24 cellular contexts compared by ENCODE assay signal in the genomic region with DNA sequence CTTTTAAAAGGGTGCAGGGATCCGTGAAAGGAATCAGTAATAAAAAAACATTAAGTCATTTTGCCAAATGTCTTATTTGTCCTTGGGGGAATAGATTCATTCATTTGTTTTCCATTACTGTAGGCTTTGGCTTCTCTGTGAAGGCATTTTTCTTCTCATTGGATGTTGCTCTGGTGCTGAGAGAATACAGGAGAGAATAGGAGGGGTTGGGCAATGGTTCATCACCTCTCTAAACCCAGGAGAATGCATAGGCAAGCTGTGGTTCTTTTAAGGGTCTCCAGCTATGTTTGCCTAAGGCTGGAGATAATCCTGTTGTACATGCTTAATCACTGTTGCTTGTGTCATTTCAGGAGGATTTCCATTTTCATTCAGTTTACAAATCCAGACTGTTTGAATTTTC.
"Had no signal": no experiment of that assay in that cellular context is flagged by ENCODE, and none has a peak within 500 bp of the region (broad histone marks: within the 10 kb centered on the region; RNA-seq: fewer than 3 reads in every experiment).

No MANE protein-coding gene starts in this region.

- H3K4me3 ChIP-seq: coronary artery, left lung, sigmoid colon, testis, uterus had no signal

- H3K4me1 Mint-ChIP-seq: activated naive CD8-positive, alpha-beta T cell treated with anti-CD3 and anti-CD28 coated beads, Interleukin-2, amount 10 ng/mL, durations not matched to agents 7 days and 5 days; immature natural killer cell; memory B cell; stimulated activated naive B cell treated with anti-CD40 and anti-IgM and Interleukin-4, amounts not matched to agents 10 μg/mL and 1 μg/mL and 100 μg/mL, for 72 hours; T-cell had no signal

- ATAC-seq: foreskin keratinocyte, left lung, T-cell, WTC11 had no signal

- H3K36me3 ChIP-seq: left lung, sigmoid colon, uterus had no signal

- H3K27me3 Mint-ChIP-seq: activated naive CD8-positive, alpha-beta T cell treated with anti-CD3 and anti-CD28 coated beads, Interleukin-2, amount 10 ng/mL, durations not matched to agents 7 days and 5 days; memory B cell; stimulated activated naive B cell treated with anti-CD40 and anti-IgM and Interleukin-4, amounts not matched to agents 10 μg/mL and 1 μg/mL and 100 μg/mL, for 72 hours; T-cell had no signal

- H3K36me3 Mint-ChIP-seq: activated naive CD8-positive, alpha-beta T cell treated with anti-CD3 and anti-CD28 coated beads, Interleukin-2, amount 10 ng/mL, durations not matched to agents 7 days and 5 days; immature natural killer cell; stimulated activated naive B cell treated with anti-CD40 and anti-IgM and Interleukin-4, amounts not matched to agents 10 μg/mL and 1 μg/mL and 100 μg/mL, for 72 hours; WTC11 had no signal

- H3K27ac ChIP-seq: coronary artery, foreskin keratinocyte, left lung, sigmoid colon, testis, uterus had no signal

- H3K27ac Mint-ChIP-seq: activated naive CD4-positive, alpha-beta T cell treated with anti-CD3 and anti-CD28 coated beads for 36 hours; activated naive CD8-positive, alpha-beta T cell treated with anti-CD3 and anti-CD28 coated beads, Interleukin-2, amount 10 ng/mL, durations not matched to agents 7 days and 5 days; activated T-cell treated with anti-CD3 and anti-CD28 coated beads, Interleukin-2, amount 50 U/mL, for 72 hours; memory B cell; nephron progenitor cell; stimulated activated naive B cell treated with anti-CD40 and anti-IgM and Interleukin-4, amounts not matched to agents 10 μg/mL and 1 μg/mL and 100 μg/mL, for 72 hours; T-cell; WTC11 had no signal

- H3K27me3 ChIP-seq: foreskin keratinocyte, left lung, sigmoid colon, testis, uterus had no signal

- H3K4me1 ChIP-seq: foreskin keratinocyte, left lung, testis, uterus had no signal

- H3K9me3 Mint-ChIP-seq: activated naive CD4-positive, alpha-beta T cell treated with anti-CD3 and anti-CD28 coated beads for 36 hours; activated naive CD8-positive, alpha-beta T cell treated with anti-CD3 and anti-CD28 coated beads, Interleukin-2, amount 10 ng/mL, durations not matched to agents 7 days and 5 days; activated T-cell treated with anti-CD3 and anti-CD28 coated beads, Interleukin-2, amount 50 U/mL, for 72 hours; immature natural killer cell; memory B cell; nephron progenitor cell; stimulated activated naive B cell treated with anti-CD40 and anti-IgM and Interleukin-4, amounts not matched to agents 10 μg/mL and 1 μg/mL and 100 μg/mL, for 72 hours; T-cell; WTC11 had no signal

- DNase-seq: activated CD4-positive, alpha-beta T cell treated with anti-CD3 and anti-CD28 coated beads, Interleukin-2, amount 50 U/mL, for 4 hours; activated effector memory CD4-positive, alpha-beta T cell treated with Interleukin-2 at 50 U/mL for 16 hours; activated naive CD4-positive, alpha-beta T cell treated with anti-CD3 and anti-CD28 coated beads for 36 hours; activated naive CD8-positive, alpha-beta T cell treated with anti-CD3 and anti-CD28 coated beads, Interleukin-2, amount 10 ng/mL, durations not matched to agents 7 days and 5 days; activated T-cell treated with anti-CD3 and anti-CD28 coated beads, Interleukin-2, amount 50 U/mL, for 72 hours; amniotic stem cell; cerebellar nuclear complex; erythroblast; foreskin keratinocyte; immature natural killer cell; left lung; nephron progenitor cell; occipital lobe; sigmoid colon; stimulated activated CD4-positive, alpha-beta T cell treated with anti-CD3 and anti-CD28 coated beads, Interleukin-2, amount 100 ng/mL, for 48 hours; stimulated activated CD8-positive, alpha-beta memory T cell treated with anti-CD3 and anti-CD28 coated beads, Interleukin-4, amount 100 ng/mL, for 48 hours; stimulated activated naive B cell treated with anti-CD40 and anti-IgM and Interleukin-4, amounts not matched to agents 10 μg/mL and 1 μg/mL and 100 μg/mL, for 72 hours; T-cell; testis; trophoblast cell; uterus had no signal

- H3K9me3 ChIP-seq: left lung, sigmoid colon, testis, uterus had no signal

- H3K4me3 Mint-ChIP-seq: activated naive CD4-positive, alpha-beta T cell treated with anti-CD3 and anti-CD28 coated beads for 36 hours; activated naive CD8-positive, alpha-beta T cell treated with anti-CD3 and anti-CD28 coated beads, Interleukin-2, amount 10 ng/mL, durations not matched to agents 7 days and 5 days; activated T-cell treated with anti-CD3 and anti-CD28 coated beads, Interleukin-2, amount 50 U/mL, for 72 hours; immature natural killer cell; memory B cell; nephron progenitor cell; stimulated activated naive B cell treated with anti-CD40 and anti-IgM and Interleukin-4, amounts not matched to agents 10 μg/mL and 1 μg/mL and 100 μg/mL, for 72 hours; T-cell; WTC11 had no signal
